Comparison of ENCODE assay signal across 20 cellular contexts in the genomic region with DNA sequence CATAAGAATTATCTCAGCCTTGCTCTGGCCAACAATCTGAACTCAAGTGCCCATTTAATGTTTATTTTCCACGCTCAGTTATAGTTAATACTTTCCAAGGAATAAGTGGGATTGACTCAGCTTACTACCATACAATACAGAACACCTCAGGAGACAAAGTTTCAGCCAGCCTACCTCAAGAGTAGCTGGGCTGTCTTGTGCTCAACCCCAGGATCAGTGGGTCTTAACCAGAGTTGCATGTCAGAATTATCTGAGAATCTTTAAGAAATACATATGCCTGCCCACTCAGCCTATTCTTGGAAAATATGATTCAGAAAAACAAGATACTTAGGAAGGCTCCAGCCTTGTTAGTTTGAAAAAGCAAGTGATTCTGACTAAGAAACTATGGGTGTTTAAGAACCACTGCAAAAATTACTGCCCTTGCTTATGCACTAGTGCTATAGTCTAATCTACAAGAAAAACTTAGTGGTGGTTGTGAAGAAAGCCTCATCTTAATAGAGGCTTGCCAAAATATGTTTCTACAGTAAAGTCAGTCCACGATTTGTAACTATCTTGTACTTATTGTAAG. TPM values are rescaled to one million over a fixed set of nuclear protein-coding genes. Genes with fewer than 3 reads are reported as not detected.
A peak's percentile ranks its signal among the peaks of the same experiment; 100 is the strongest.
DNase-seq lines count a peak whose midpoint lies in the region; ATAC-seq lines count a peak whose summit lies in the region.
"Had no signal": no experiment of that assay in that cellular context is flagged by ENCODE, and none has a peak within 500 bp of the region (broad histone marks: within the 10 kb centered on the region; RNA-seq: fewer than 3 reads in every experiment).

No MANE protein-coding gene starts in this region.

- peaks cover 29% of the 10 kb centered on the region for H3K4me1 Mint-ChIP-seq in activated CD4-positive, alpha-beta T cell treated with anti-CD3 and anti-CD28 coated beads, Interleukin-2, amount 10 ng/mL, durations not matched to agents 24 days and 14 days
- peaks cover 49 to 52% of the 10 kb centered on the region in 2 donors for H3K4me1 Mint-ChIP-seq in natural killer cell treated with Interleukin-12 subunit alpha and Interleukin-12 subunit beta and Interleukin-15 and Interleukin-18, amount 100 ng/mL, for 72 hours (ENCODE audit: low read depth in 2 of 2)

- no peak for DNase-seq in activated CD4-positive, alpha-beta T cell treated with anti-CD3 and anti-CD28 coated beads, Interleukin-2, amount 10 ng/mL, durations not matched to agents 24 days and 14 days
- DNase-seq in activated CD4-positive, alpha-beta T cell treated with anti-CD3 and anti-CD28 coated beads, Interleukin-2, amount 50 U/mL, for 4 hours = no peak
- DNase-seq in OCI-M1 (lab: John Stamatoyannopoulos, UW) = peak; percentile 34
- DNase-seq in amniotic epithelial cell (ENCODE audit: low read depth) = peak; percentile 30
- DNase-seq in natural killer cell treated with Interleukin-12 subunit alpha and Interleukin-12 subunit beta and Interleukin-15 and Interleukin-18, amount 100 ng/mL, for 72 hours (ENCODE audit: low spot score) = no peak
- no peak for DNase-seq in SJCRH30
- no peak for DNase-seq in HT-29 (ENCODE audit: low spot score)
- DNase-seq in amniotic stem cell (lab: John Stamatoyannopoulos, UW) = no peak
- DNase-seq: CD8-positive, alpha-beta T cell; DMS79 treated with DMSO at 0.1 percent for 48 hours; Karpas-422; MG63; NCI-H1092; NCI-H146; NCI-H2081; NCI-H510A; NCI-H774; PC-9 had no signal

- peak overlapping the region; percentile 4 for H3K4me3 Mint-ChIP-seq in activated CD4-positive, alpha-beta T cell treated with anti-CD3 and anti-CD28 coated beads, Interleukin-2, amount 10 ng/mL, durations not matched to agents 24 days and 14 days
- no peak overlapping the region for H3K4me3 Mint-ChIP-seq in natural killer cell treated with Interleukin-12 subunit alpha and Interleukin-12 subunit beta and Interleukin-15 and Interleukin-18, amount 100 ng/mL, for 72 hours
- H3K4me3 Mint-ChIP-seq: CD8-positive, alpha-beta T cell had no signal

- no peak overlapping the region for H3K27ac ChIP-seq in SJCRH30
- H3K27ac ChIP-seq: BLaER1, PC-9 had no signal

- H3K4me3 ChIP-seq in SJCRH30 = no peak overlapping the region
- H3K4me3 ChIP-seq: BLaER1, HAP-1, MG63, PC-9 had no signal

- no peaks in the 10 kb centered on the region for H3K9me3 Mint-ChIP-seq in activated CD4-positive, alpha-beta T cell treated with anti-CD3 and anti-CD28 coated beads, Interleukin-2, amount 10 ng/mL, durations not matched to agents 24 days and 14 days
- peaks cover 6% of the 10 kb centered on the region for H3K9me3 Mint-ChIP-seq in natural killer cell treated with Interleukin-12 subunit alpha and Interleukin-12 subunit beta and Interleukin-15 and Interleukin-18, amount 100 ng/mL, for 72 hours
- H3K9me3 Mint-ChIP-seq: CD8-positive, alpha-beta T cell had no signal

- H3K27me3 ChIP-seq in SJCRH30 = no peaks in the 10 kb centered on the region
- H3K27me3 ChIP-seq: BLaER1, MG63 had no signal

- peaks cover 42% of the 10 kb centered on the region for H3K36me3 Mint-ChIP-seq in activated CD4-positive, alpha-beta T cell treated with anti-CD3 and anti-CD28 coated beads, Interleukin-2, amount 10 ng/mL, durations not matched to agents 24 days and 14 days (ENCODE audit: low read depth)
- peaks cover 32% of the 10 kb centered on the region for H3K36me3 Mint-ChIP-seq in natural killer cell treated with Interleukin-12 subunit alpha and Interleukin-12 subunit beta and Interleukin-15 and Interleukin-18, amount 100 ng/mL, for 72 hours

- H3K4me1 ChIP-seq in SJCRH30 = no peaks in the 10 kb centered on the region
- H3K4me1 ChIP-seq: BLaER1, HAP-1 had no signal

- no peaks in the 10 kb centered on the region for H3K27me3 Mint-ChIP-seq in activated CD4-positive, alpha-beta T cell treated with anti-CD3 and anti-CD28 coated beads, Interleukin-2, amount 10 ng/mL, durations not matched to agents 24 days and 14 days
- no peaks in the 10 kb centered on the region for H3K27me3 Mint-ChIP-seq in natural killer cell treated with Interleukin-12 subunit alpha and Interleukin-12 subunit beta and Interleukin-15 and Interleukin-18, amount 100 ng/mL, for 72 hours

- peak overlapping the region; percentile 71 for H3K27ac Mint-ChIP-seq in activated CD4-positive, alpha-beta T cell treated with anti-CD3 and anti-CD28 coated beads, Interleukin-2, amount 10 ng/mL, durations not matched to agents 24 days and 14 days
- H3K27ac Mint-ChIP-seq in natural killer cell treated with Interleukin-12 subunit alpha and Interleukin-12 subunit beta and Interleukin-15 and Interleukin-18, amount 100 ng/mL, for 72 hours = peak overlapping the region; percentile 33 to 40
- H3K27ac Mint-ChIP-seq: CD8-positive, alpha-beta T cell had no signal

- H3K36me3 ChIP-seq in SJCRH30 = peaks cover 9% of the 10 kb centered on the region

- no peak for ATAC-seq in natural killer cell treated with Interleukin-12 subunit alpha and Interleukin-12 subunit beta and Interleukin-15 and Interleukin-18, amount 100 ng/mL, for 72 hours
- ATAC-seq: CD8-positive, alpha-beta T cell had no signal

- intact Hi-C loops in activated CD4-positive, alpha-beta T cell treated with anti-CD3 and anti-CD28 coated beads, Interleukin-2, amount 10 ng/mL, durations not matched to agents 24 days and 14 days (cut with micrococcal nuclease) = loop anchor here (5.0 kb wide), 4 partner anchors 71 to 211 kb away; no protein-coding TSS in a partner anchor

- H3K9me3 ChIP-seq in SJCRH30 (replicated peaks) = no peaks in the 10 kb centered on the region
- H3K9me3 ChIP-seq: BLaER1, HAP-1, MG63 had no signal

RNA-seq across cellular contexts. Expression of a gene that starts 20.4 kb away (rescaled TPM):
- 21.4 and 22.3 TPM in 2 replicates for total RNA-seq in activated CD4-positive, alpha-beta T cell treated with anti-CD3 and anti-CD28 coated beads, Interleukin-2, amount 10 ng/mL, durations not matched to agents 24 days and 14 days
- total RNA-seq in natural killer cell treated with Interleukin-12 subunit alpha and Interleukin-12 subunit beta and Interleukin-15 and Interleukin-18, amount 100 ng/mL, for 72 hours = 10 to 100 TPM; 16.1 to 35.8 TPM
- total RNA-seq in SJCRH30 (2014; rRNA removed; shearing (Covaris generic)) = 28.0 and 29.5 TPM in 2 replicates
- 6.0 and 6.6 TPM in 2 replicates for total RNA-seq in HT-29 (2014; rRNA removed; shearing (Covaris generic))

Comparison
In these comparisons a context has a peak if more than half of its experiments do, and no peak if none do; other contexts are left out.
1. DNase-seq: peak in OCI-M1 (single experiment) and amniotic epithelial cell (single experiment); none in activated CD4-positive, alpha-beta T cell treated with anti-CD3 and anti-CD28 coated beads, Interleukin-2, amount 10 ng/mL, durations not matched to agents 24 days and 14 days (single experiment), activated CD4-positive, alpha-beta T cell treated with anti-CD3 and anti-CD28 coated beads, Interleukin-2, amount 50 U/mL, for 4 hours (0 of 2), natural killer cell treated with Interleukin-12 subunit alpha and Interleukin-12 subunit beta and Interleukin-15 and Interleukin-18, amount 100 ng/mL, for 72 hours (single experiment), SJCRH30 (0 of 2), HT-29 (single experiment) and amniotic stem cell (single experiment).